ENCODE assay signal across 1 cellular context in the genomic region with DNA sequence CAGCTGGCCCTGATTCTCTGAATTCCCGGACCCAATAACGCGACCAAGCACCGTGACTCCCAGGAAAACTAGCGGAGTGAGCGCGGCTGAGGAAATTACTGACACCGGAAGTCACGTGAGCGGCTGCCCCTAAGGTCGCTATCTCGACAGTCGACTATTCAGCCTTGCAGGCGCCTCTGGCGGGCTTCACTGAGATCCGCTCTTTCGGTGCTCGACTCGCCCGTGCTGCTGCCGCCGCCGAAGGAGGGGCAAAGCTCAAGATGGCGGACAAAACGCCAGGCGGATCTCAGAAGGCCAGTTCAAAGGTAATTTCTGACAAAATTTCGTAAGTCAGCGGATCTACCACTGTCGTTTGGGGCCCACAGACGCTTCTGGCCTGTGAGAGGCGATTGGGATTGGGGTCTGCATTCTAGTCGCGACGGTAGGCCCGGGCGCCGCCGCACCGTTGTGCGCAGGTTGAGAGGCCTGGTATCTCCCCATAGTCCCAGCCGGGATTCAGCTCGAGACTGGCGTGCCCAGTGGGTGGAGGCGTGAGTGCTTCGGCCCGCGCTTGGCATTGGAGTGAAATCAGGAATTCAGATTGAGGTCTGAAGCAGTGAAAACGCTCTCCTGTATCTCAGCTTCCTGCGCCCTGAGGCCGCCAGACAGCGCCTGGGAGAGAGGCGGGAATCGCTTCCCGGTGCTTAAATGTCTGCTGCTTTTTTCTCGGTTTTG.
TF ChIP-seq lines count a peak whose summit lies in the region.

Gene U2SURP, plus strand, starts transcription at position 202 of the 714 bp plus-strand sequence. Its CDS starts 59 bp downstream, at position 261.

TF ChIP-seq in HEK293, 187 proteins besides CTCF, POLR2A, EP300 and RAD21 (continued from another document):
- TF ChIP-seq ZNF398 (tag by site-specific recombination; IDR thresholded peaks at IDR 0.05) (no peak), ZBTB8A (tag by site-specific recombination; IDR thresholded peaks at IDR 0.05) (peak; percentile 42; the same call in 1 of the 2 replicates), PRDM6 (tag by site-specific recombination; IDR thresholded peaks at IDR 0.05) (0 out of 2 replicates have a peak, but pooled peaks have one; percentile 38), ZNF843 (tag by site-specific recombination; IDR thresholded peaks at IDR 0.05) (peak; percentile 50; the same call in 1 of the 2 replicates), WT1 (tag by site-specific recombination; IDR thresholded peaks at IDR 0.05) (peak; percentile 24; the same call in 1 of the 2 replicates), BCL11B (tag by site-specific recombination; IDR thresholded peaks at IDR 0.05; ENCODE audit: low read depth) (no peak), KLF10 (tag by site-specific recombination; IDR thresholded peaks at IDR 0.05) (peak; percentile 46; the same call in 1 of the 2 replicates), YY2 (tag by site-specific recombination; IDR thresholded peaks at IDR 0.05) (peak; percentile 90), ZXDB (tag by site-specific recombination; IDR thresholded peaks at IDR 0.05) (peak; percentile 93), ZNF433 (tag by site-specific recombination; IDR thresholded peaks at IDR 0.05; ENCODE audit: low read depth) (no peak), KLF7 (tag by site-specific recombination; IDR thresholded peaks at IDR 0.05; ENCODE audit: borderline replicate concordance) (no peak), ZNF596 (tag by site-specific recombination; IDR thresholded peaks at IDR 0.05) (no peak), ZNF391 (tag by site-specific recombination; IDR thresholded peaks at IDR 0.05; ENCODE audit: borderline replicate concordance, low read depth) (peak; percentile 63; the same call in 1 of the 2 replicates), ZFP69B (tag by site-specific recombination; IDR thresholded peaks at IDR 0.05) (peak; percentile 22; the same call in 1 of the 2 replicates), KLF16 (tag by site-specific recombination; IDR thresholded peaks at IDR 0.05) (peak; percentile 82; the same call in 1 of the 2 replicates), ZNF792 (tag by site-specific recombination; IDR thresholded peaks at IDR 0.05) (0 out of 2 replicates have a peak, but pooled peaks have one; percentile 15), ZNF777 (tag by site-specific recombination; IDR thresholded peaks at IDR 0.05; ENCODE audit: borderline replicate concordance) (no peak)
- TF ChIP-seq, protein P1, sequence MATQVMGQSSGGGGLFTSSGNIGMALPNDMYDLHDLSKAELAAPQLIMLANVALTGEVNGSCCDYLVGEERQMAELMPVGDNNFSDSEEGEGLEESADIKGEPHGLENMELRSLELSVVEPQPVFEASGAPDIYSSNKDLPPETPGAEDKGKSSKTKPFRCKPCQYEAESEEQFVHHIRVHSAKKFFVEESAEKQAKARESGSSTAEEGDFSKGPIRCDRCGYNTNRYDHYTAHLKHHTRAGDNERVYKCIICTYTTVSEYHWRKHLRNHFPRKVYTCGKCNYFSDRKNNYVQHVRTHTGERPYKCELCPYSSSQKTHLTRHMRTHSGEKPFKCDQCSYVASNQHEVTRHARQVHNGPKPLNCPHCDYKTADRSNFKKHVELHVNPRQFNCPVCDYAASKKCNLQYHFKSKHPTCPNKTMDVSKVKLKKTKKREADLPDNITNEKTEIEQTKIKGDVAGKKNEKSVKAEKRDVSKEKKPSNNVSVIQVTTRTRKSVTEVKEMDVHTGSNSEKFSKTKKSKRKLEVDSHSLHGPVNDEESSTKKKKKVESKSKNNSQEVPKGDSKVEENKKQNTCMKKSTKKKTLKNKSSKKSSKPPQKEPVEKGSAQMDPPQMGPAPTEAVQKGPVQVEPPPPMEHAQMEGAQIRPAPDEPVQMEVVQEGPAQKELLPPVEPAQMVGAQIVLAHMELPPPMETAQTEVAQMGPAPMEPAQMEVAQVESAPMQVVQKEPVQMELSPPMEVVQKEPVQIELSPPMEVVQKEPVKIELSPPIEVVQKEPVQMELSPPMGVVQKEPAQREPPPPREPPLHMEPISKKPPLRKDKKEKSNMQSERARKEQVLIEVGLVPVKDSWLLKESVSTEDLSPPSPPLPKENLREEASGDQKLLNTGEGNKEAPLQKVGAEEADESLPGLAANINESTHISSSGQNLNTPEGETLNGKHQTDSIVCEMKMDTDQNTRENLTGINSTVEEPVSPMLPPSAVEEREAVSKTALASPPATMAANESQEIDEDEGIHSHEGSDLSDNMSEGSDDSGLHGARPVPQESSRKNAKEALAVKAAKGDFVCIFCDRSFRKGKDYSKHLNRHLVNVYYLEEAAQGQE (tag by site-specific recombination; IDR thresholded peaks at IDR 0.05), result no peak; the same call in 1 of the 2 replicates
TF ChIP-seq in HEK293: peak in this region for 48.
